2 cellular contexts compared by ENCODE assay signal in genomic region chr19:39993605-39994004, GRCh38.
TF ChIP-seq lines count a peak whose summit lies in the region.

No MANE protein-coding gene starts in this region.

TF ChIP-seq in HEK293, 187 proteins besides CTCF, POLR2A, EP300 and RAD21 (continued from another document):
- TF ChIP-seq PRDM2 (tag by site-specific recombination; IDR thresholded peaks at IDR 0.05; ENCODE audit: borderline replicate concordance) (no peak), ZNF48 (tag by site-specific recombination; IDR thresholded peaks at IDR 0.05) (no peak), KLF10 (tag by site-specific recombination; IDR thresholded peaks at IDR 0.05) (no peak), ZNF221 (tag by site-specific recombination; IDR thresholded peaks at IDR 0.05; ENCODE audit: borderline replicate concordance) (0 out of 2 replicates have a peak, but pooled peaks have one; percentile 20), ZNF404 (tag by site-specific recombination; IDR thresholded peaks at IDR 0.05) (no peak)

TF ChIP-seq in K562, 482 proteins besides CTCF, POLR2A, EP300 and RAD21 (continued from another document):
- TF ChIP-seq CEBPZ (IDR thresholded peaks at IDR 0.05; ENCODE audit: borderline replicate concordance, low read depth, low read length) (0 out of 2 replicates have a peak, but pooled peaks have one; percentile 33), RCOR1 (IDR thresholded peaks at IDR 0.05; ENCODE audit: borderline replicate concordance in 1 of 2, low read depth in 2 of 2, low read length in 2 of 2) (no peak), ZFP36 (IDR thresholded peaks at IDR 0.05; ENCODE audit: low read depth, low read length, partially characterized antibody) (peak; percentile 91), ZBTB12 (CRISPR knock-in tag; IDR thresholded peaks at IDR 0.05) (no peak), MBD2 (IDR thresholded peaks at IDR 0.05; ENCODE audit: borderline replicate concordance, low read depth) (no peak), MEIS2 (IDR thresholded peaks at IDR 0.05; ENCODE audit: partially characterized antibody) (no peak), EZH2 (IDR thresholded peaks at IDR 0.05; ENCODE audit: borderline replicate concordance, low read depth, low read length) (no peak)
